12 cellular contexts compared by ENCODE assay signal in the genomic region with DNA sequence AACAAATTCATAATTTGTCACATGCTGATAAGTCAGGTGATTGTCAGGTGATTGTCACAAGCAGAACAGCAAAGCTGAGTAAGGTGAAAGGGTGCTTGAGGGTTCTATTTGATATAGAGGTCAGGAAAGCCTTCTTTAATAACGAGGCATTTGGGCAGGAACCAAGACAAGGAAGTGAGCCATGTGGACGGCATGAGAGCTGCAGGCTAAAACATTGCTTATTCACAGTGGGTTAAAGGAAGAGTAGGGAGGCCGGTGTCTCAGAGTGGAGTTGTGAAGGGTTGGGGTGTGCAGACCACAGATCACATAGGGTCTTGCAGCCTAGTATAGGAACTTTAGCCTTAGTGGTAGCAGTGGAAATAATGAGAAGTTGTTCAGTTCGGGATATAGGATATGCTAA. TPM values are rescaled to one million over a fixed set of nuclear protein-coding genes. Genes with fewer than 3 reads are reported as not detected.
A peak's percentile ranks its signal among the peaks of the same experiment; 100 is the strongest.
DNase-seq lines count a peak whose midpoint lies in the region; ATAC-seq and TF ChIP-seq lines count a peak whose summit lies in the region.
"Had no signal": no experiment of that assay in that cellular context is flagged by ENCODE, and none has a peak within 500 bp of the region (broad histone marks: within the 10 kb centered on the region; RNA-seq: fewer than 3 reads in every experiment).

No MANE protein-coding gene starts in this region.

- POLR2A ChIA-PET in CD8-positive, alpha-beta memory T cell (lab: Charles Lee): no interaction called here

- no peak for TF ChIP-seq POLR2A in transverse colon (IDR thresholded peaks at IDR 0.05)

- intact Hi-C loops in transverse colon (cut with DNase I; ENCODE audit: low total_unique reads): loop anchor here (10.0 kb wide), 1 partner anchor 75 kb away; the partner anchor contains the start of gene SGMS2

- no peaks in the 10 kb centered on the region for H3K27me3 ChIP-seq in endodermal cell (ENCODE audit: control insufficient read depth, insufficient read depth, low read length, poor library complexity, severe bottlenecking)
- no peaks in the 10 kb centered on the region for H3K27me3 ChIP-seq in transverse colon
- peaks cover 5% of the 10 kb centered on the region for H3K27me3 ChIP-seq in CD8-positive, alpha-beta memory T cell (ENCODE audit: insufficient read depth, low read length, poor library complexity, severe bottlenecking)

- no peak overlapping the region for H3K27ac Mint-ChIP-seq in endodermal cell
- H3K27ac Mint-ChIP-seq in CD8-positive, alpha-beta memory T cell: no peak overlapping the region

- H3K27ac ChIP-seq in endodermal cell (ENCODE audit: low read depth, low read length): no peak overlapping the region
- peak overlapping the region; percentile 6 to 73 (median 70) for H3K27ac ChIP-seq in transverse colon
- H3K27ac ChIP-seq in caudate nucleus (ENCODE audit: low read depth, low read length): no peak overlapping the region
- no peak overlapping the region for H3K27ac ChIP-seq in CD8-positive, alpha-beta memory T cell (ENCODE audit: low read depth, low read length)
- H3K27ac ChIP-seq: C4-2B had no signal

- no peaks in the 10 kb centered on the region for H3K4me1 Mint-ChIP-seq in endodermal cell
- H3K4me1 Mint-ChIP-seq in CD8-positive, alpha-beta memory T cell: no peaks in the 10 kb centered on the region

- CTCF ChIA-PET in CD8-positive, alpha-beta memory T cell (lab: Charles Lee): interaction anchor here (1.2 kb wide), 1 partner anchor 10 kb away, joined by 4 read pairs; no protein-coding TSS in a partner anchor

- TF ChIP-seq CTCF in endodermal cell (conservative IDR thresholded peaks at IDR 0.05) (peak; percentile 25), transverse colon (IDR thresholded peaks at IDR 0.05) (no peak)

- DNase-seq in HCEC 1CT: peak; percentile 26
- DNase-seq in endodermal cell: no peak
- DNase-seq in kidney tubule cell (ENCODE audit: low spot score): peak; percentile 6
- no peak for DNase-seq in transverse colon
- DNase-seq in caudate nucleus (lab: John Stamatoyannopoulos, UW): no peak
- DNase-seq in CD8-positive, alpha-beta memory T cell: no peak
- DNase-seq: NCI-H1105, NCI-H1694 treated with DMSO at 0.1 percent for 48 hours, NCI-H526 treated with DMSO at 0.1 percent for 48 hours, Right ventricle myocardium superior had no signal

- no peak overlapping the region for H3K9ac ChIP-seq in endodermal cell (ENCODE audit: extremely low read depth, low read length, poor library complexity, severe bottlenecking)

- no peak overlapping the region for H3K4me3 Mint-ChIP-seq in endodermal cell
- H3K4me3 Mint-ChIP-seq in CD8-positive, alpha-beta memory T cell: no peak overlapping the region

- in situ Hi-C loops in transverse colon (cut with MboI; ENCODE audit: low pct_ligation_motif_present in 1 of 4, low pct_unique_long_range_greater_than_20kb in 1 of 4, low sequenced_read_pairs in 3 of 4): no loop called here

- 91 to 94% methylated on average over 3 to 4 of the region's 4 CpGs for WGBS in endodermal cell (ENCODE audit: insufficient coverage in 1 of 2, insufficient read length in 1 of 2), 2 experiments
- 85 to 94% methylated on average over 3 to 4 of the region's 4 CpGs for WGBS in transverse colon (ENCODE audit: low coverage in 1 of 2), 2 donors

- H3K27me3 Mint-ChIP-seq in endodermal cell (ENCODE audit: insufficient read depth): peaks cover 3% of the 10 kb centered on the region
- peaks cover 9 to 63% of the 10 kb centered on the region in 2 donors for H3K27me3 Mint-ChIP-seq in CD8-positive, alpha-beta memory T cell

- H3K9me3 ChIP-seq in endodermal cell (ENCODE audit: control insufficient read depth, low read length) (no peaks in the 10 kb centered on the region), transverse colon (no peaks in the 10 kb centered on the region)
- no peaks in the 10 kb centered on the region for H3K9me3 ChIP-seq in CD8-positive, alpha-beta memory T cell (ENCODE audit: low read length)

- H3K36me3 ChIP-seq in endodermal cell (ENCODE audit: control insufficient read depth, insufficient read depth, low read length): no peaks in the 10 kb centered on the region
- no peaks in the 10 kb centered on the region for H3K36me3 ChIP-seq in transverse colon
- no peaks in the 10 kb centered on the region for H3K36me3 ChIP-seq in CD8-positive, alpha-beta memory T cell (ENCODE audit: insufficient read depth, low read length)

- H3K4me3 ChIP-seq in endodermal cell (ENCODE audit: low read length): no peak overlapping the region
- no peak overlapping the region for H3K4me3 ChIP-seq in transverse colon
- no peak overlapping the region for H3K4me3 ChIP-seq in CD8-positive, alpha-beta memory T cell (ENCODE audit: low read length)

- no peaks in the 10 kb centered on the region for H3K4me1 ChIP-seq in endodermal cell (ENCODE audit: control insufficient read depth, insufficient read depth, low read length)
- H3K4me1 ChIP-seq in transverse colon: peaks cover 0 to 20% (median 8%) of the 10 kb centered on the region in 4 donors
- H3K4me1 ChIP-seq in CD8-positive, alpha-beta memory T cell (ENCODE audit: insufficient read depth, low read length): no peaks in the 10 kb centered on the region

- no peaks in the 10 kb centered on the region for H3K36me3 Mint-ChIP-seq in endodermal cell (ENCODE audit: low read depth)
- no peaks in the 10 kb centered on the region for H3K36me3 Mint-ChIP-seq in CD8-positive, alpha-beta memory T cell

- ATAC-seq in HG02642 (IDR thresholded peaks at IDR 0.05; ENCODE audit: poor library complexity, unreplicated experiment): no peak

- TF ChIP-seq EP300 in transverse colon (IDR thresholded peaks at IDR 0.05; ENCODE audit: low read depth): no peak

- H3K9me3 Mint-ChIP-seq in endodermal cell: no peaks in the 10 kb centered on the region
- no peaks in the 10 kb centered on the region for H3K9me3 Mint-ChIP-seq in CD8-positive, alpha-beta memory T cell

RNA-seq across cellular contexts. Expression of gene CYP2U1, which starts 31.3 kb away (rescaled TPM):
- total RNA-seq in endodermal cell (1 to 10 TPM; 2.2 to 3.7 TPM), transverse colon (1 to 10 TPM; 3.5 to 8.6 (median 5.1) TPM)
- 5.8 TPM for polyA plus RNA-seq in endodermal cell (2013, experiment 1 of 2)
- polyA plus RNA-seq in endodermal cell (2013, experiment 2 of 2): 4.5 TPM
- total RNA-seq in CD8-positive, alpha-beta memory T cell: 1 to 10 TPM; 2.7 to 2.9 TPM
- 4.0 TPM for polyA plus RNA-seq in CD8-positive, alpha-beta memory T cell

Comparison
In these comparisons a context has a peak if more than half of its experiments do, and no peak if none do; other contexts are left out.
1. DNase-seq: peak in HCEC 1CT (single experiment) and kidney tubule cell (single experiment); none in endodermal cell (single experiment), transverse colon (single experiment), caudate nucleus (0 of 61) and CD8-positive, alpha-beta memory T cell (0 of 5).
2. H3K27ac ChIP-seq: peak in transverse colon (4 of 4); none in endodermal cell (single experiment), caudate nucleus (single experiment) and CD8-positive, alpha-beta memory T cell (single experiment).